8 cellular contexts compared by ENCODE assay signal in genomic region chr7:36279251-36279925, GRCh38.
DNase-seq lines count a peak whose midpoint lies in the region; ATAC-seq and TF ChIP-seq lines count a peak whose summit lies in the region.

No MANE protein-coding gene starts in this region.

- no peaks in the 10 kb centered on the region for H3K27me3 Mint-ChIP-seq in naive thymus-derived CD8-positive, alpha-beta T cell

- H3K4me1 Mint-ChIP-seq in naive thymus-derived CD8-positive, alpha-beta T cell = peaks cover 14 to 29% (median 17%) of the 10 kb centered on the region in 4 donors

- H3K27ac Mint-ChIP-seq in naive thymus-derived CD8-positive, alpha-beta T cell = peak overlapping the region in 2 of 10 donors; percentile 59 to 61

- POLR2A ChIA-PET in naive thymus-derived CD8-positive, alpha-beta T cell (lab: Charles Lee) = no interaction called here

- TF ChIP-seq CTCF in GM12864 (IDR thresholded peaks at IDR 0.05; ENCODE audit: low read depth, low read length, missing control alignments) = no peak

- no peaks in the 10 kb centered on the region for H3K9me3 Mint-ChIP-seq in naive thymus-derived CD8-positive, alpha-beta T cell

- ATAC-seq in GM21423 (IDR thresholded peaks at IDR 0.05; ENCODE audit: unreplicated experiment) (peak; percentile 40), HG03521 (IDR thresholded peaks at IDR 0.05; ENCODE audit: unreplicated experiment) (peak; percentile 68)
- no peak for ATAC-seq in naive thymus-derived CD8-positive, alpha-beta T cell

- no peak overlapping the region for H3K4me3 ChIP-seq in GM12864 (ENCODE audit: low read depth, low read length)

- H3K4me3 Mint-ChIP-seq in naive thymus-derived CD8-positive, alpha-beta T cell = no peak overlapping the region

- peak; percentile 26 for DNase-seq in GM12864 (ENCODE audit: low read depth)
- peak; percentile 55 for DNase-seq in left kidney (ENCODE audit: low read depth, low spot score)
- no peak for DNase-seq in central memory CD4-positive, alpha-beta T cell
- no peak for DNase-seq in activated CD4-positive, alpha-beta T cell treated with anti-CD3 and anti-CD28 coated beads, Interleukin-2, amount 50 U/mL, for 1 hour
- DNase-seq in GDM1 (lab: John Stamatoyannopoulos, UW) = no peak
- DNase-seq in naive thymus-derived CD8-positive, alpha-beta T cell = no peak

- no peaks in the 10 kb centered on the region for H3K36me3 Mint-ChIP-seq in naive thymus-derived CD8-positive, alpha-beta T cell

Comparison
In these comparisons a context has a peak if more than half of its experiments do, and no peak if none do; other contexts are left out.
1. DNase-seq: peak in GM12864 (single experiment) and left kidney (single experiment); none in central memory CD4-positive, alpha-beta T cell (single experiment), activated CD4-positive, alpha-beta T cell treated with anti-CD3 and anti-CD28 coated beads, Interleukin-2, amount 50 U/mL, for 1 hour (single experiment), GDM1 (single experiment) and naive thymus-derived CD8-positive, alpha-beta T cell (0 of 10).
2. ATAC-seq: peak in GM21423 (single experiment) and HG03521 (single experiment); none in naive thymus-derived CD8-positive, alpha-beta T cell (0 of 2).